ENCODE assay signal across 10 cellular contexts in genomic region chr5:141508440-141508807, GRCh38. TPM values are rescaled to one million over a fixed set of nuclear protein-coding genes. Genes with fewer than 3 reads are reported as not detected.
DNase-seq lines count a peak whose midpoint lies in the region; ATAC-seq, FAIRE-seq and TF ChIP-seq lines count a peak whose summit lies in the region.
"Had no signal": no experiment of that assay in that cellular context is flagged by ENCODE, and none has a peak within 500 bp of the region (broad histone marks: within the 10 kb centered on the region; RNA-seq: fewer than 3 reads in every experiment).

No MANE protein-coding gene starts in this region.

- H3K9me3 ChIP-seq in astrocyte (ENCODE audit: insufficient read depth, low read depth, low read length): no peaks in the 10 kb centered on the region

- H3K27ac Mint-ChIP-seq in astrocyte (ENCODE audit: unreplicated experiment): peak overlapping the region; percentile 98
- H3K27ac Mint-ChIP-seq: activated naive CD8-positive, alpha-beta T cell treated with anti-CD3 and anti-CD28 coated beads for 36 hours had no signal

- peak; percentile 50 for DNase-seq in HT1080 (ENCODE audit: low read depth)
- DNase-seq in astrocyte (ENCODE audit: low read depth): no peak
- peak; percentile 63 for DNase-seq in kidney glomerular epithelial cell (lab: John Stamatoyannopoulos, UW)
- no peak for DNase-seq in substantia nigra (lab: John Stamatoyannopoulos, UW)
- no peak for DNase-seq in activated T-cell treated with anti-CD3 and anti-CD28 coated beads for 4 hours
- no peak for DNase-seq in hippocampal formation (lab: John Stamatoyannopoulos, UW)
- DNase-seq in left lobe of liver (ENCODE audit: low spot score): no peak
- DNase-seq: activated naive CD8-positive, alpha-beta T cell treated with anti-CD3 and anti-CD28 coated beads for 36 hours; naive B cell had no signal

- FAIRE-seq in astrocyte (lab: Jason Lieb, UNC): no peak

- peak overlapping the region; percentile 82 for H3K9ac ChIP-seq in astrocyte (ENCODE audit: low read length)

- no peak overlapping the region for H2AFZ ChIP-seq in astrocyte (ENCODE audit: low read depth, low read length)

- H3K9me3 Mint-ChIP-seq in astrocyte (ENCODE audit: unreplicated experiment): peaks cover 1% of the 10 kb centered on the region
- H3K9me3 Mint-ChIP-seq: activated naive CD8-positive, alpha-beta T cell treated with anti-CD3 and anti-CD28 coated beads for 36 hours had no signal

- peak overlapping the region; percentile 86 for H3K4me2 ChIP-seq in astrocyte (ENCODE audit: low read length)

- peak overlapping the region; percentile 24 for H3K4me3 ChIP-seq in astrocyte (ENCODE audit: insufficient read depth, low read depth, low read length)

- peak overlapping the region; percentile 80 for H3K27ac ChIP-seq in astrocyte (ENCODE audit: low read depth, low read length)
- peak overlapping the region; percentile 56 for H3K27ac ChIP-seq in substantia nigra (ENCODE audit: low read depth, low read length, poor library complexity, severe bottlenecking)

- no peaks in the 10 kb centered on the region for H3K27me3 ChIP-seq in astrocyte (ENCODE audit: insufficient read depth, low read length)

- no peaks in the 10 kb centered on the region for H4K20me1 ChIP-seq in astrocyte (ENCODE audit: insufficient read depth, low read length)

- peaks cover 46% of the 10 kb centered on the region for H3K4me1 ChIP-seq in astrocyte (ENCODE audit: insufficient read depth, low read length)

- H3K36me3 ChIP-seq in astrocyte (ENCODE audit: insufficient read depth, low read length): peaks cover 20% of the 10 kb centered on the region

- ATAC-seq in HG03135 (IDR thresholded peaks at IDR 0.05; ENCODE audit: unreplicated experiment) (no peak), left lobe of liver (no peak)

- H3K36me3 Mint-ChIP-seq in astrocyte (ENCODE audit: low read depth, unreplicated experiment): peaks cover 6% of the 10 kb centered on the region
- H3K36me3 Mint-ChIP-seq: naive B cell had no signal

- H3K79me2 ChIP-seq in astrocyte (ENCODE audit: insufficient read depth, low read length): no peaks in the 10 kb centered on the region

- no peak for TF ChIP-seq CTCF in astrocyte (IDR thresholded peaks at IDR 0.05; ENCODE audit: insufficient read depth, low read depth, low read length)

- H3K4me3 Mint-ChIP-seq in astrocyte (ENCODE audit: unreplicated experiment): peak overlapping the region; percentile 73
- H3K4me3 Mint-ChIP-seq: activated naive CD8-positive, alpha-beta T cell treated with anti-CD3 and anti-CD28 coated beads for 36 hours had no signal

- H3K4me1 Mint-ChIP-seq in astrocyte (ENCODE audit: low read depth, unreplicated experiment): peaks cover 39% of the 10 kb centered on the region

- H3K27me3 Mint-ChIP-seq in astrocyte (ENCODE audit: low read depth, unreplicated experiment): no peaks in the 10 kb centered on the region
- H3K27me3 Mint-ChIP-seq: activated naive CD8-positive, alpha-beta T cell treated with anti-CD3 and anti-CD28 coated beads for 36 hours had no signal

RNA-seq across cellular contexts. Expression of gene PCDHGC5, which starts 19.5 kb away (rescaled TPM):
- 0.87 and 1.4 TPM in 2 replicates for total RNA-seq in HT1080 (2014; rRNA removed; shearing (Covaris generic))
- 0.46 and 0.49 TPM in 2 replicates for polyA plus RNA-seq in HT1080 (2015; cell fraction: cytosol; rRNA removed)
- polyA plus RNA-seq in HT1080 (2015; cell fraction: nucleus; rRNA removed): 4.1 and 5.0 TPM in 2 replicates
- total RNA-seq in astrocyte (7.7 and 10.9 TPM in 2 replicates), left lobe of liver (0.40 TPM)
- total RNA-seq: activated naive CD8-positive, alpha-beta T cell treated with anti-CD3 and anti-CD28 coated beads for 36 hours had no signal

RNA-seq across cellular contexts. Expression of gene PCDHGC4, which starts 23.6 kb away (rescaled TPM):
- total RNA-seq in HT1080 (2014; rRNA removed; shearing (Covaris generic)): 0.14 and 0.33 TPM in 2 replicates
- 0.03 and 0.09 TPM in 2 replicates for polyA plus RNA-seq in HT1080 (2015; cell fraction: cytosol; rRNA removed)
- 0.14 and 0.24 TPM in 2 replicates for polyA plus RNA-seq in HT1080 (2015; cell fraction: nucleus; rRNA removed)
- 6.6 and 7.4 TPM in 2 replicates for total RNA-seq in astrocyte
- total RNA-seq in left lobe of liver: 0.65 TPM
- total RNA-seq: activated naive CD8-positive, alpha-beta T cell treated with anti-CD3 and anti-CD28 coated beads for 36 hours had no signal

RNA-seq across cellular contexts. Expression of gene PCDHGC3, which starts 32.7 kb away (rescaled TPM):
- 36.5 and 44.6 TPM in 2 replicates for total RNA-seq in HT1080 (2014; rRNA removed; shearing (Covaris generic))
- 42.6 and 52.1 TPM in 2 replicates for polyA plus RNA-seq in HT1080 (2015; cell fraction: cytosol; rRNA removed)
- polyA plus RNA-seq in HT1080 (2015; cell fraction: nucleus; rRNA removed): 60.1 and 79.7 TPM in 2 replicates
- total RNA-seq in astrocyte: 84.7 and 100.0 TPM in 2 replicates
- 8.5 TPM for total RNA-seq in left lobe of liver

Comparison
In these comparisons a context has a peak if more than half of its experiments do, and no peak if none do; other contexts are left out.
1. DNase-seq: peak in HT1080 (single experiment) and kidney glomerular epithelial cell (single experiment); none in astrocyte (single experiment), substantia nigra (0 of 49), activated T-cell treated with anti-CD3 and anti-CD28 coated beads for 4 hours (single experiment), hippocampal formation (0 of 2) and left lobe of liver (single experiment).